In genomic region chr19:38251564-38252051, GRCh38 we compare ENCODE assay signal across 3 cellular contexts.
A peak's percentile ranks its signal among the peaks of the same experiment; 100 is the strongest.
TF ChIP-seq lines count a peak whose summit lies in the region.

No MANE protein-coding gene starts in this region.

TF ChIP-seq in IMR-90, 13 proteins besides CTCF, POLR2A, EP300 and RAD21:
- no peak for TF ChIP-seq BHLHE40 (IDR thresholded peaks at IDR 0.05; ENCODE audit: low read depth, low read length)
- TF ChIP-seq NFE2L2 (IDR thresholded peaks at IDR 0.05; ENCODE audit: low read depth, low read length), result no peak
- TF ChIP-seq RCOR1 (IDR thresholded peaks at IDR 0.05; ENCODE audit: insufficient replicate concordance, low read length), result no peak
- TF ChIP-seq RFX5 (IDR thresholded peaks at IDR 0.05; ENCODE audit: low read depth, low read length), result no peak
- no peak for TF ChIP-seq CEBPB (IDR thresholded peaks at IDR 0.05; ENCODE audit: low read depth, low read length)
- TF ChIP-seq SMC3 (IDR thresholded peaks at IDR 0.05; ENCODE audit: low read depth, low read length), result no peak
- no peak for TF ChIP-seq USF2 (IDR thresholded peaks at IDR 0.05; ENCODE audit: low read depth, low read length)
- TF ChIP-seq MAFK (IDR thresholded peaks at IDR 0.05; ENCODE audit: low read depth, low read length), result no peak
- no peak for TF ChIP-seq ELK1 (IDR thresholded peaks at IDR 0.05; ENCODE audit: borderline replicate concordance, low read depth, low read length)
- no peak for TF ChIP-seq MXI1 (IDR thresholded peaks at IDR 0.05; ENCODE audit: borderline replicate concordance, low read depth, low read length)
- no peak for TF ChIP-seq MAZ (IDR thresholded peaks at IDR 0.05; ENCODE audit: borderline replicate concordance, low read depth, low read length)
- no peak for TF ChIP-seq CHD1 (IDR thresholded peaks at IDR 0.05; ENCODE audit: low read depth, low read length)
- TF ChIP-seq FOS (IDR thresholded peaks at IDR 0.05; ENCODE audit: low read depth, low read length), result no peak
TF ChIP-seq in IMR-90: peak in this region for 0.

TF ChIP-seq in liver, 16 proteins besides CTCF, POLR2A, EP300 and RAD21:
- TF ChIP-seq SP1 (IDR thresholded peaks at IDR 0.05) (peak; percentile 4), YY1 (IDR thresholded peaks at IDR 0.05) (no peak)
TF ChIP-seq in liver: peak in this region for 1.

TF ChIP-seq in HEK293T, 16 proteins besides CTCF, POLR2A, EP300 and RAD21:
- TF ChIP-seq FOXA1 (IDR thresholded peaks at IDR 0.05) (no peak), L3MBTL2 (conservative IDR thresholded peaks at IDR 0.05) (no peak), ELF4 (IDR thresholded peaks at IDR 0.05) (no peak), NFRKB (IDR thresholded peaks at IDR 0.05) (no peak), CTBP1 (IDR thresholded peaks at IDR 0.05; ENCODE audit: borderline replicate concordance) (no peak), SUZ12 (IDR thresholded peaks at IDR 0.05) (no peak), BHLHE40 (IDR thresholded peaks at IDR 0.05; ENCODE audit: borderline replicate concordance) (no peak), SP1 (IDR thresholded peaks at IDR 0.05) (no peak), PKNOX1 (IDR thresholded peaks at IDR 0.05) (no peak), FOXK2 (IDR thresholded peaks at IDR 0.05) (no peak), LEF1 (IDR thresholded peaks at IDR 0.05; ENCODE audit: borderline replicate concordance) (no peak), ARNT (IDR thresholded peaks at IDR 0.05) (no peak)
